18 cellular contexts compared by ENCODE assay signal in the genomic region with DNA sequence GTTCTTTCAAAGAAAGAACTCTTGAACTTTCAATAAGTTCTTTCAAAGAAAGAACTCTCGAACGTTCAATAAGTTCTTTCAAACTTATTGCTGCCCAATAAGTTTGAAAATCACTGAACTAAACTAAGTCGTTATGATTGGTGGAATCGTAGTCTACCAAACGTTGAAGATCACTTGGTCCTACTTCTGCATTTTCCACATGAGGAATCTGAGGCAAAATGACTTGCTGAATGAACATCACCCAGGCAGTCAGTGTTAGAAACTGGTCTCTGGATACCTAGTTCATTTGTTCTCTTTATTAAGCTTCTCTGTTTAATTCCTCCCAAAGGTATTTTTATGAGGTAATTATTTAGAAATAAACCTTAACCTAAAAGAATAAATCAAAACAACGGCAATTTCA. TPM values are rescaled to one million over a fixed set of nuclear protein-coding genes. Genes with fewer than 3 reads are reported as not detected.
DNase-seq lines count a peak whose midpoint lies in the region; ATAC-seq and TF ChIP-seq lines count a peak whose summit lies in the region.
"Had no signal": no experiment of that assay in that cellular context is flagged by ENCODE, and none has a peak within 500 bp of the region (broad histone marks: within the 10 kb centered on the region; RNA-seq: fewer than 3 reads in every experiment).

No MANE protein-coding gene starts in this region.

- H3K27me3 ChIP-seq in CD4-positive, alpha-beta memory T cell (ENCODE audit: insufficient read depth, low read length), result no peaks in the 10 kb centered on the region
- H3K27me3 ChIP-seq: Peyer's patch had no signal

- H3K9me3 Mint-ChIP-seq in CD4-positive, alpha-beta memory T cell, result peaks cover 0 to 1% (median 0%) of the 10 kb centered on the region in 8 donors
- H3K9me3 Mint-ChIP-seq in IgD-negative memory B cell, result no peaks in the 10 kb centered on the region
- H3K9me3 Mint-ChIP-seq in stimulated activated effector memory CD8-positive, alpha-beta T cell treated with anti-CD3 and anti-CD28 coated beads, Interleukin-12 subunit alpha, Interleukin-12 subunit beta, amount 100 ng/mL, for 72 hours, result no peaks in the 10 kb centered on the region
- H3K9me3 Mint-ChIP-seq: CD8-positive, alpha-beta memory T cell; GM23338 had no signal

- no peaks in the 10 kb centered on the region for H3K27me3 Mint-ChIP-seq in CD4-positive, alpha-beta memory T cell
- H3K27me3 Mint-ChIP-seq in IgD-negative memory B cell, result no peaks in the 10 kb centered on the region
- no peaks in the 10 kb centered on the region for H3K27me3 Mint-ChIP-seq in T-helper 17 cell
- H3K27me3 Mint-ChIP-seq: CD8-positive, alpha-beta memory T cell had no signal

- H3K4me1 ChIP-seq in CD4-positive, alpha-beta memory T cell (ENCODE audit: insufficient read depth, low read length), result peaks cover 69% of the 10 kb centered on the region

- peaks cover 33 to 70% (median 50%) of the 10 kb centered on the region in 4 donors for H3K4me1 Mint-ChIP-seq in CD4-positive, alpha-beta memory T cell
- H3K4me1 Mint-ChIP-seq in IgD-negative memory B cell (peaks cover 28 to 37% (median 29%) of the 10 kb centered on the region in 3 donors), T-helper 17 cell (peaks cover 30% of the 10 kb centered on the region)
- peaks cover 43% of the 10 kb centered on the region for H3K4me1 Mint-ChIP-seq in stimulated activated effector memory CD8-positive, alpha-beta T cell treated with anti-CD3 and anti-CD28 coated beads, Interleukin-12 subunit alpha, Interleukin-12 subunit beta, amount 100 ng/mL, for 72 hours
- H3K4me1 Mint-ChIP-seq: GM23338 had no signal

- intact Hi-C loops in CD4-positive, alpha-beta memory T cell (cut with micrococcal nuclease), result loop anchor here (10.0 kb wide), 1 partner anchor 751 kb away; a partner anchor contains a TSS

- H3K36me3 Mint-ChIP-seq in CD4-positive, alpha-beta memory T cell, result peaks cover 0 to 2% of the 10 kb centered on the region in 2 donors
- H3K36me3 Mint-ChIP-seq in IgD-negative memory B cell (no peaks in the 10 kb centered on the region), T-helper 17 cell (ENCODE audit: low read depth) (no peaks in the 10 kb centered on the region)
- H3K36me3 Mint-ChIP-seq in stimulated activated effector memory CD8-positive, alpha-beta T cell treated with anti-CD3 and anti-CD28 coated beads, Interleukin-12 subunit alpha, Interleukin-12 subunit beta, amount 100 ng/mL, for 72 hours, result no peaks in the 10 kb centered on the region
- H3K36me3 Mint-ChIP-seq: CD8-positive, alpha-beta memory T cell had no signal

- DNase-seq in CD4-positive, alpha-beta memory T cell, result no peak
- no peak for DNase-seq in T-helper 17 cell
- DNase-seq in stimulated activated effector memory CD8-positive, alpha-beta T cell treated with anti-CD3 and anti-CD28 coated beads, Interleukin-12 subunit alpha, Interleukin-12 subunit beta, amount 100 ng/mL, for 72 hours (ENCODE audit: low spot score in 2 of 2), result no peak
- DNase-seq in GM13977 (ENCODE audit: low spot score), result no peak
- DNase-seq: CD8-positive, alpha-beta memory T cell; DMS79; NCI-H1436; NCI-H2029 treated with DMSO at 0.1 percent for 48 hours; NCI-H2171 treated with DMSO at 0.1 percent for 48 hours; NCI-H510A; NCI-H774; Peyer's patch had no signal

- H3K9me3 ChIP-seq in CD4-positive, alpha-beta memory T cell (ENCODE audit: control insufficient read depth in 1 of 2, low read length in 2 of 2), result no peaks in the 10 kb centered on the region
- H3K9me3 ChIP-seq in T-helper 17 cell (ENCODE audit: control insufficient read depth, low read length, poor library complexity, severe bottlenecking), result no peaks in the 10 kb centered on the region
- H3K9me3 ChIP-seq: Peyer's patch had no signal

- H3K4me3 ChIP-seq in CD4-positive, alpha-beta memory T cell (ENCODE audit: low read length in 2 of 2), result no peak overlapping the region
- H3K4me3 ChIP-seq: GM23338, Peyer's patch, SK-N-MC had no signal

- H3K27ac ChIP-seq in CD4-positive, alpha-beta memory T cell (ENCODE audit: low read depth, low read length), result peak overlapping the region; percentile 30
- H3K27ac ChIP-seq: SK-N-MC had no signal

- POLR2A ChIA-PET in CD4-positive, alpha-beta memory T cell (lab: Charles Lee; ENCODE audit: partially characterized antibody), result interaction anchor here (1.2 to 5.0 kb wide), 5 partner anchors 13 to 35 kb away, joined by 3 to 78 read pairs (median 20); a partner anchor contains a TSS

- CTCF ChIA-PET in CD4-positive, alpha-beta memory T cell (lab: Charles Lee; ENCODE audit: partially characterized antibody), result interaction anchor here (1.0 to 4.2 kb wide), 3 partner anchors 27 to 36 kb away, joined by 4 to 27 read pairs (median 4); a partner anchor contains a TSS

- no peak overlapping the region for H3K4me3 Mint-ChIP-seq in CD4-positive, alpha-beta memory T cell
- H3K4me3 Mint-ChIP-seq in IgD-negative memory B cell, result peak overlapping the region in 3 of 4 donors; percentile 27 to 72 (median 33)
- no peak overlapping the region for H3K4me3 Mint-ChIP-seq in T-helper 17 cell
- H3K4me3 Mint-ChIP-seq in stimulated activated effector memory CD8-positive, alpha-beta T cell treated with anti-CD3 and anti-CD28 coated beads, Interleukin-12 subunit alpha, Interleukin-12 subunit beta, amount 100 ng/mL, for 72 hours, result no peak overlapping the region
- H3K4me3 Mint-ChIP-seq: GM23338 had no signal

- no peaks in the 10 kb centered on the region for H3K36me3 ChIP-seq in CD4-positive, alpha-beta memory T cell (ENCODE audit: insufficient read depth, low read length)
- H3K36me3 ChIP-seq: Peyer's patch had no signal

- peak overlapping the region in 4 of 7 donors; percentile 39 to 93 (median 88) for H3K27ac Mint-ChIP-seq in CD4-positive, alpha-beta memory T cell
- peak overlapping the region in 2 of 3 donors; percentile 41 to 65 for H3K27ac Mint-ChIP-seq in IgD-negative memory B cell
- H3K27ac Mint-ChIP-seq in T-helper 17 cell, result peak overlapping the region; percentile 91
- peak overlapping the region; percentile 7 for H3K27ac Mint-ChIP-seq in stimulated activated effector memory CD8-positive, alpha-beta T cell treated with anti-CD3 and anti-CD28 coated beads, Interleukin-12 subunit alpha, Interleukin-12 subunit beta, amount 100 ng/mL, for 72 hours
- H3K27ac Mint-ChIP-seq: GM23338 had no signal

- in situ Hi-C loops in GM13977 (cut with MboI; ENCODE audit: low pct_unique_long_range_greater_than_20kb, low sequenced_read_pairs, unreplicated experiment), result no loop called here

- ATAC-seq in T-helper 17 cell (no peak), HG02588 (IDR thresholded peaks at IDR 0.05; ENCODE audit: unreplicated experiment) (no peak), HG03469 (IDR thresholded peaks at IDR 0.05; ENCODE audit: unreplicated experiment) (no peak)
- ATAC-seq in stimulated activated effector memory CD8-positive, alpha-beta T cell treated with anti-CD3 and anti-CD28 coated beads, Interleukin-12 subunit alpha, Interleukin-12 subunit beta, amount 100 ng/mL, for 72 hours, result no peak
- ATAC-seq: GM23338, Right ventricle myocardium inferior had no signal

- TF ChIP-seq CTCF in GM13977 (IDR thresholded peaks at IDR 0.05; ENCODE audit: extremely low read depth, insufficient read depth, missing control alignments), result no peak

RNA-seq across cellular contexts. Expression of a gene that starts 7.1 kb away (rescaled TPM):
- total RNA-seq in CD4-positive, alpha-beta memory T cell, result 100 to 1,000 TPM; 207 to 225 TPM
- polyA plus RNA-seq in CD4-positive, alpha-beta memory T cell, result 10 to 100 TPM; 34.3 to 44.9 TPM
- polyA plus RNA-seq in IgD-negative memory B cell, result 40.1 TPM
- total RNA-seq in T-helper 17 cell, result 100 to 1,000 TPM; 142 to 160 TPM

RNA-seq across cellular contexts. Expression of a gene that starts 36.4 kb away (rescaled TPM):
- total RNA-seq in CD4-positive, alpha-beta memory T cell, result 10 to 100 TPM; 18.6 to 23.3 TPM
- 10 to 100 TPM; 26.7 to 46.4 TPM for polyA plus RNA-seq in CD4-positive, alpha-beta memory T cell
- 30.0 TPM for polyA plus RNA-seq in IgD-negative memory B cell
- 10 to 100 TPM; 15.4 to 19.0 TPM for total RNA-seq in T-helper 17 cell

Comparison
In these comparisons a context has a peak if more than half of its experiments do, and no peak if none do; other contexts are left out.
1. H3K27ac Mint-ChIP-seq: peak in every context shown above with its lines; median percentile 91 in T-helper 17 cell; 88 in CD4-positive, alpha-beta memory T cell; 53 in IgD-negative memory B cell; 7 in stimulated activated effector memory CD8-positive, alpha-beta T cell treated with anti-CD3 and anti-CD28 coated beads, Interleukin-12 subunit alpha, Interleukin-12 subunit beta, amount 100 ng/mL, for 72 hours.
2. H3K4me3 Mint-ChIP-seq: peak in IgD-negative memory B cell (3 of 4); none in CD4-positive, alpha-beta memory T cell (0 of 8), T-helper 17 cell (single experiment) and stimulated activated effector memory CD8-positive, alpha-beta T cell treated with anti-CD3 and anti-CD28 coated beads, Interleukin-12 subunit alpha, Interleukin-12 subunit beta, amount 100 ng/mL, for 72 hours (single experiment).